Comparison of ENCODE assay signal across 27 cellular contexts in the genomic region with DNA sequence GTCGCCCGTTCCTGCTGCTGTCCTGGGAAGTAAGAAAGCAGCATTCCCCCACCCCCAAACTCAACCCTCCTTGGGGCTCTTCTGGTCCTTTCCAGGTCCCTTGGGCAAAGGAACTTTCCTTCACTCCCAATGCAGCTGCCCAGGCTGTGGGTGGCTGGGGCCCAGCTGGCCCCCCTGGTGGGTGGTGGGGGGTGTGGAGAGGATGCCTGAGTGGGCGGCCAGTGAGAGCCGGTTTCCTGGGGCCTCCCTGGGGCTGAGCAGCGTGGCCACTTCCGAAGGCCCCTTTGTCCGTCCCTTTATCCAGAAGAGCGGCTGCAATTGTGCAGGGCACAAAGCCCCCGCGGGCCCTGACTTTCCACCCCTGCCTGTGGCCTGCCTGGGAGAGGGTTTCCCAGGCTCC.
"Had no signal": no experiment of that assay in that cellular context is flagged by ENCODE, and none has a peak within 500 bp of the region (broad histone marks: within the 10 kb centered on the region; RNA-seq: fewer than 3 reads in every experiment).

No MANE protein-coding gene starts in this region.

- H3K79me2 ChIP-seq: parathyroid adenoma had no signal

- H3K36me3 Mint-ChIP-seq: natural killer cell treated with Interleukin-12 subunit alpha and Interleukin-12 subunit beta and Interleukin-15 and Interleukin-18, amount 100 ng/mL, for 72 hours; stimulated activated effector memory CD8-positive, alpha-beta T cell treated with anti-CD3 and anti-CD28 coated beads, Interleukin-12 subunit alpha, Interleukin-12 subunit beta, amount 100 ng/mL, for 72 hours; stimulated activated naive B cell treated with anti-CD40 and anti-IgM and Interleukin-4, amounts not matched to agents 10 μg/mL and 1 μg/mL and 100 μg/mL, for 72 hours had no signal

- H3K27me3 ChIP-seq: ovary, right lobe of liver, thyroid gland, upper lobe of left lung, vagina had no signal

- H3K9me3 Mint-ChIP-seq: naive thymus-derived CD8-positive, alpha-beta T cell; natural killer cell treated with Interleukin-12 subunit alpha and Interleukin-12 subunit beta and Interleukin-15 and Interleukin-18, amount 100 ng/mL, for 72 hours; nephron progenitor cell; stimulated activated effector memory CD8-positive, alpha-beta T cell treated with anti-CD3 and anti-CD28 coated beads, Interleukin-12 subunit alpha, Interleukin-12 subunit beta, amount 100 ng/mL, for 72 hours; stimulated activated naive B cell treated with anti-CD40 and anti-IgM and Interleukin-4, amounts not matched to agents 10 μg/mL and 1 μg/mL and 100 μg/mL, for 72 hours; stimulated activated naive CD8-positive, alpha-beta T cell treated with anti-CD3 and anti-CD28 coated beads, Interleukin-15, Interleukin-2, amounts not matched to agents 100 ng/mL and 50 ng/mL, for 24 hours had no signal

- H3K4me1 ChIP-seq: parathyroid adenoma, right lobe of liver had no signal

- H3K9me3 ChIP-seq: ovary, psoas muscle, right lobe of liver, sigmoid colon, stomach, thoracic aorta, thyroid gland, tibial nerve, upper lobe of left lung, vagina had no signal

- H3K27ac Mint-ChIP-seq: natural killer cell treated with Interleukin-12 subunit alpha and Interleukin-12 subunit beta and Interleukin-15 and Interleukin-18, amount 100 ng/mL, for 72 hours; nephron progenitor cell; progenitor cell of endocrine pancreas; stimulated activated effector memory CD8-positive, alpha-beta T cell treated with anti-CD3 and anti-CD28 coated beads, Interleukin-12 subunit alpha, Interleukin-12 subunit beta, amount 100 ng/mL, for 72 hours; stimulated activated naive CD8-positive, alpha-beta T cell treated with anti-CD3 and anti-CD28 coated beads, Interleukin-15, Interleukin-2, amounts not matched to agents 100 ng/mL and 50 ng/mL, for 24 hours had no signal

- H2AFZ ChIP-seq: parathyroid adenoma had no signal

- H3K4me3 ChIP-seq: ovary, psoas muscle, right lobe of liver, sigmoid colon, stomach, thoracic aorta, thyroid gland, tibial nerve, upper lobe of left lung, vagina had no signal

- H3K4me3 Mint-ChIP-seq: naive thymus-derived CD8-positive, alpha-beta T cell; natural killer cell treated with Interleukin-12 subunit alpha and Interleukin-12 subunit beta and Interleukin-15 and Interleukin-18, amount 100 ng/mL, for 72 hours; nephron progenitor cell; stimulated activated effector memory CD8-positive, alpha-beta T cell treated with anti-CD3 and anti-CD28 coated beads, Interleukin-12 subunit alpha, Interleukin-12 subunit beta, amount 100 ng/mL, for 72 hours; stimulated activated naive B cell treated with anti-CD40 and anti-IgM and Interleukin-4, amounts not matched to agents 10 μg/mL and 1 μg/mL and 100 μg/mL, for 72 hours; stimulated activated naive CD8-positive, alpha-beta T cell treated with anti-CD3 and anti-CD28 coated beads, Interleukin-15, Interleukin-2, amounts not matched to agents 100 ng/mL and 50 ng/mL, for 24 hours had no signal

- H3K27ac ChIP-seq: ovary, parathyroid adenoma, psoas muscle, right lobe of liver, sigmoid colon, stomach, thoracic aorta, thyroid gland, tibial nerve, upper lobe of left lung, vagina had no signal

- DNase-seq: naive thymus-derived CD8-positive, alpha-beta T cell; nephron progenitor cell; occipital lobe; ovary; psoas muscle; right cardiac atrium; right lobe of liver; sigmoid colon; small intestine; stimulated activated CD4-positive, alpha-beta T cell treated with anti-CD3 and anti-CD28 coated beads, Interleukin-15, amount 100 ng/mL, for 24 hours; stimulated activated CD4-positive, alpha-beta T cell treated with anti-CD3 and anti-CD28 coated beads, Interleukin-2, amount 100 ng/mL, for 24 hours; stimulated activated CD4-positive, alpha-beta T cell treated with anti-CD3 and anti-CD28 coated beads, Interleukin-2, amount 100 ng/mL, for 48 hours; stimulated activated CD4-positive, alpha-beta T cell treated with anti-CD3 and anti-CD28 coated beads, Interleukin-4, amount 100 ng/mL, for 24 hours; stimulated activated naive B cell treated with anti-CD40 and anti-IgM and Interleukin-4, amounts not matched to agents 10 μg/mL and 1 μg/mL and 100 μg/mL, for 72 hours; stimulated activated naive CD4-positive, alpha-beta T cell treated with Interleukin-2 at 50 U/mL for 16 hours; stomach; thyroid gland; trophoblast cell had no signal

- H3K9ac ChIP-seq: parathyroid adenoma had no signal

- H3K36me3 ChIP-seq: ovary, right lobe of liver, sigmoid colon, stomach, thoracic aorta, thyroid gland, tibial nerve, upper lobe of left lung, vagina had no signal

- ATAC-seq: naive thymus-derived CD8-positive, alpha-beta T cell; natural killer cell treated with Interleukin-12 subunit alpha and Interleukin-12 subunit beta and Interleukin-15 and Interleukin-18, amount 100 ng/mL, for 72 hours; psoas muscle; right cardiac atrium; right lobe of liver; stimulated activated effector memory CD8-positive, alpha-beta T cell treated with anti-CD3 and anti-CD28 coated beads, Interleukin-12 subunit alpha, Interleukin-12 subunit beta, amount 100 ng/mL, for 72 hours; stimulated activated naive B cell treated with anti-CD40 and anti-IgM and Interleukin-4, amounts not matched to agents 10 μg/mL and 1 μg/mL and 100 μg/mL, for 72 hours had no signal
